28 cellular contexts compared by ENCODE assay signal in genomic region chr9:117535439-117535838, GRCh38.
A peak's percentile ranks its signal among the peaks of the same experiment; 100 is the strongest.
DNase-seq lines count a peak whose midpoint lies in the region; ATAC-seq and TF ChIP-seq lines count a peak whose summit lies in the region.
"Had no signal": no experiment of that assay in that cellular context is flagged by ENCODE, and none has a peak within 500 bp of the region (broad histone marks: within the 10 kb centered on the region; RNA-seq: fewer than 3 reads in every experiment).

No MANE protein-coding gene starts in this region.

- H3K4me3 ChIP-seq in neural progenitor cell, result no peak overlapping the region
- H3K4me3 ChIP-seq: ascending aorta, gastroesophageal sphincter, mucosa of descending colon, Peyer's patch, psoas muscle, SK-N-MC, skin epidermis had no signal

- H3K9me3 ChIP-seq in neural progenitor cell (ENCODE audit: low read depth), result no peaks in the 10 kb centered on the region
- H3K9me3 ChIP-seq: ascending aorta, mucosa of descending colon, Peyer's patch, psoas muscle had no signal

- ATAC-seq in left ventricle myocardium superior (no peak), GM18873 (IDR thresholded peaks at IDR 0.05; ENCODE audit: low FRiP score, unreplicated experiment) (no peak)
- ATAC-seq: esophagus mucosa, gastroesophageal sphincter, left cardiac atrium, mucosa of descending colon, psoas muscle had no signal

- H3K27me3 ChIP-seq in neural progenitor cell, result no peaks in the 10 kb centered on the region
- H3K27me3 ChIP-seq: ascending aorta, gastroesophageal sphincter, Peyer's patch had no signal

- no peaks in the 10 kb centered on the region for H3K36me3 Mint-ChIP-seq in neural progenitor cell
- H3K36me3 Mint-ChIP-seq: activated naive CD4-positive, alpha-beta T cell treated with anti-CD3 and anti-CD28 coated beads, Interleukin-2, amount 50 U/mL, for 24 hours had no signal

- H3K9me3 Mint-ChIP-seq in neural progenitor cell, result no peaks in the 10 kb centered on the region
- H3K9me3 Mint-ChIP-seq: activated naive CD4-positive, alpha-beta T cell treated with anti-CD3 and anti-CD28 coated beads, Interleukin-2, amount 50 U/mL, for 24 hours; activated T-helper 1 cell treated with anti-CD3 and anti-CD28 coated beads, Interleukin-12 subunit alpha, Interleukin-12 subunit beta, Interleukin-2, Interleukin-4 antibody, amounts not matched to agents 30 ng/mL and 10 ng/mL and 1 ng/mL, durations not matched to agents 14 hours and 24 hours and 36 hours; stimulated activated naive CD8-positive, alpha-beta T cell treated with anti-CD3 and anti-CD28 coated beads, Interleukin-15, Interleukin-2, amounts not matched to agents 100 ng/mL and 50 ng/mL, for 24 hours; T-helper 2 cell treated with Interferon-gamma antibody and Interleukin-4, amounts not matched to agents 5 μg/mL and 100 μg/mL, for 36 hours had no signal

- DNase-seq in G401 (ENCODE audit: low spot score) (peak; percentile 72), NCI-H146 treated with DMSO at 0.1 percent for 48 hours (lab: John Stamatoyannopoulos, UW; ENCODE audit: unreplicated experiment) (peak; percentile 18), globus pallidus (ENCODE audit: low spot score) (peak; percentile 20), neural progenitor cell (ENCODE audit: low spot score) (peak; percentile 51), germinal center (ENCODE audit: low spot score) (no peak), left ventricle myocardium superior (no peak)
- DNase-seq: AML-193; effector CD4-positive, alpha-beta T cell; left cardiac atrium; mucosa of descending colon; NCI-H1105; NCI-H2107; NCI-H526 treated with DMSO at 0.1 percent for 48 hours; Peyer's patch; psoas muscle; stimulated activated CD4-positive, alpha-beta T cell treated with anti-CD3 and anti-CD28 coated beads, Interleukin-4, amount 100 ng/mL, for 24 hours; trophoblast cell had no signal

- in situ Hi-C loops in G401 (cut with HindIII; ENCODE audit: low sequenced_read_pairs), result no loop called here

- intact Hi-C loops in left ventricle myocardium superior (cut with micrococcal nuclease), result no loop called here

- no peaks in the 10 kb centered on the region for H4K20me1 ChIP-seq in neural progenitor cell (ENCODE audit: low read depth)

- H3K4me1 ChIP-seq in neural progenitor cell, result peaks cover 9% of the 10 kb centered on the region
- H3K4me1 ChIP-seq: ascending aorta, gastroesophageal sphincter, Peyer's patch, psoas muscle had no signal

- H3K4me2 ChIP-seq in neural progenitor cell, result no peak overlapping the region

- no peaks in the 10 kb centered on the region for H3K36me3 ChIP-seq in neural progenitor cell
- H3K36me3 ChIP-seq: ascending aorta, gastroesophageal sphincter, Peyer's patch had no signal

- no peak overlapping the region for H3K9ac ChIP-seq in neural progenitor cell

- H3K79me2 ChIP-seq in neural progenitor cell (ENCODE audit: low read depth), result no peaks in the 10 kb centered on the region

- no peak overlapping the region for H3K4me3 Mint-ChIP-seq in neural progenitor cell
- H3K4me3 Mint-ChIP-seq: activated naive CD4-positive, alpha-beta T cell treated with anti-CD3 and anti-CD28 coated beads, Interleukin-2, amount 50 U/mL, for 24 hours; activated T-helper 1 cell treated with anti-CD3 and anti-CD28 coated beads, Interleukin-12 subunit alpha, Interleukin-12 subunit beta, Interleukin-2, Interleukin-4 antibody, amounts not matched to agents 30 ng/mL and 10 ng/mL and 1 ng/mL, durations not matched to agents 14 hours and 24 hours and 36 hours; central memory CD8-positive, alpha-beta T cell; stimulated activated naive CD8-positive, alpha-beta T cell treated with anti-CD3 and anti-CD28 coated beads, Interleukin-15, Interleukin-2, amounts not matched to agents 100 ng/mL and 50 ng/mL, for 24 hours; T-helper 2 cell treated with Interferon-gamma antibody and Interleukin-4, amounts not matched to agents 5 μg/mL and 100 μg/mL, for 36 hours had no signal

- H3K27ac ChIP-seq in neural progenitor cell, result no peak overlapping the region
- H3K27ac ChIP-seq: ascending aorta, gastroesophageal sphincter, Peyer's patch, psoas muscle, SK-N-MC, skin epidermis had no signal

- H3K27ac Mint-ChIP-seq in neural progenitor cell, result no peak overlapping the region
- H3K27ac Mint-ChIP-seq: activated naive CD4-positive, alpha-beta T cell treated with anti-CD3 and anti-CD28 coated beads, Interleukin-2, amount 50 U/mL, for 24 hours; activated T-helper 1 cell treated with anti-CD3 and anti-CD28 coated beads, Interleukin-12 subunit alpha, Interleukin-12 subunit beta, Interleukin-2, Interleukin-4 antibody, amounts not matched to agents 30 ng/mL and 10 ng/mL and 1 ng/mL, durations not matched to agents 14 hours and 24 hours and 36 hours; stimulated activated naive CD8-positive, alpha-beta T cell treated with anti-CD3 and anti-CD28 coated beads, Interleukin-15, Interleukin-2, amounts not matched to agents 100 ng/mL and 50 ng/mL, for 24 hours; T-helper 2 cell treated with Interferon-gamma antibody and Interleukin-4, amounts not matched to agents 5 μg/mL and 100 μg/mL, for 36 hours had no signal

- TF ChIP-seq CTCF in neural progenitor cell (IDR thresholded peaks at IDR 0.05), result peak; percentile 44

- H3K27me3 Mint-ChIP-seq in neural progenitor cell (ENCODE audit: insufficient read depth, low read depth), result peaks cover 2% of the 10 kb centered on the region
- H3K27me3 Mint-ChIP-seq: activated naive CD4-positive, alpha-beta T cell treated with anti-CD3 and anti-CD28 coated beads, Interleukin-2, amount 50 U/mL, for 24 hours; central memory CD8-positive, alpha-beta T cell; stimulated activated naive CD8-positive, alpha-beta T cell treated with anti-CD3 and anti-CD28 coated beads, Interleukin-15, Interleukin-2, amounts not matched to agents 100 ng/mL and 50 ng/mL, for 24 hours had no signal

- H2AFZ ChIP-seq in neural progenitor cell (replicated peaks), result peak overlapping the region; percentile 99

- H3K4me1 Mint-ChIP-seq in neural progenitor cell, result no peaks in the 10 kb centered on the region
- H3K4me1 Mint-ChIP-seq: activated naive CD4-positive, alpha-beta T cell treated with anti-CD3 and anti-CD28 coated beads, Interleukin-2, amount 50 U/mL, for 24 hours; central memory CD8-positive, alpha-beta T cell had no signal

- H3F3A ChIP-seq in neural progenitor cell (ENCODE audit: low read depth), result no peaks in the 10 kb centered on the region

Comparison
In these comparisons a context has a peak if more than half of its experiments do, and no peak if none do; other contexts are left out.
1. DNase-seq: peak in G401 (single experiment), NCI-H146 treated with DMSO at 0.1 percent for 48 hours (single experiment), globus pallidus (single experiment) and neural progenitor cell (single experiment); none in germinal center (single experiment) and left ventricle myocardium superior (single experiment).